ENCODE assay signal across 29 cellular contexts in the genomic region with DNA sequence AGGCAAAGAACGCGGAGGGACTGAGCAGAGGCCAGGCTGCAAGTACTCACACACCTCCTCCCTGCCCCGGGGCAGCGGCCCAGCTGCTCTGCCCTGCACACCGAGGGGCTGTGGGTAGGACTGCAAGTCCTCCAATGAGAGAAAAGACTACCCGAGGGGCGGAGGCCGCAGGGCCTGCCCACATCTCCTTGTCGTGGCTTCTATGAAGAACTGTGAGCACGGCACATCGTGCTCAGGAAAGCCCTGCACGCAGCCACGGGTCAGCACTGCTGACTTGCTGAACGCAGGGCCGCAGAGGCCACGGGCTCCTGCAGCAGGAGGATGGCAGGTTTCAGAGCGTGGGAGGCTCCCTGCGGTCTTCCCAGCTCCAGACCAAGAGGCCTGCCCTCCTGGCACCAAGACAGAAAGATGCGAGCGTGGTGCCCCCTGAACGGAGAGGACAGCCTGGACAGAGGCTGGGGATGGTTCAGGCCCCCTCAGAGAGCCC.
"Had no signal": no experiment of that assay in that cellular context is flagged by ENCODE, and none has a peak within 500 bp of the region (broad histone marks: within the 10 kb centered on the region; RNA-seq: fewer than 3 reads in every experiment).

No MANE protein-coding gene starts in this region.

- H2AFZ ChIP-seq: neural progenitor cell had no signal

- H3K4me2 ChIP-seq: neural progenitor cell had no signal

- DNase-seq: activated CD4-positive, alpha-beta memory T cell treated with anti-CD3 and anti-CD28 coated beads, Interleukin-2, amount 10 ng/mL, durations not matched to agents 7 days and 5 days; activated CD4-positive, alpha-beta T cell treated with anti-CD3 and anti-CD28 coated beads for 1 hour; activated CD4-positive, alpha-beta T cell treated with anti-CD3 and anti-CD28 coated beads, Interleukin-2, amount 10 ng/mL, durations not matched to agents 7 days and 5 days; activated CD8-positive, alpha-beta memory T cell treated with anti-CD3 and anti-CD28 coated beads, Interleukin-2, amount 50 U/mL, for 48 hours; activated gamma-delta T cell; activated naive CD4-positive, alpha-beta T cell treated with anti-CD3 and anti-CD28 coated beads, Interleukin-2, amount 10 ng/mL, durations not matched to agents 7 days and 5 days; activated naive CD8-positive, alpha-beta T cell treated with anti-CD3 and anti-CD28 coated beads, Interleukin-2, amount 10 ng/mL, durations not matched to agents 7 days and 5 days; activated T-cell treated with anti-CD3 and anti-CD28 coated beads, Interleukin-2, amount 50 U/mL, for 24 hours; brain microvascular endothelial cell; caudate nucleus; cortex of kidney; endodermal cell; foreskin keratinocyte; mesendoderm; natural killer cell; stimulated activated CD4-positive, alpha-beta T cell treated with anti-CD3 and anti-CD28 coated beads, Interleukin-12 subunit alpha, Interleukin-12 subunit beta, amount 100 ng/mL, for 4 hours; stimulated activated CD4-positive, alpha-beta T cell treated with anti-CD3 and anti-CD28 coated beads, Interleukin-4, amount 100 ng/mL, for 1 hour; stimulated activated naive CD8-positive, alpha-beta T cell treated with anti-CD3 and anti-CD28 coated beads, Interleukin-15, amount 100 ng/mL, for 72 hours; T-helper 17 cell; T1000; thyroid gland; upper lobe of right lung had no signal

- H3K27me3 ChIP-seq: brain microvascular endothelial cell, foreskin keratinocyte, neural progenitor cell, thyroid gland, upper lobe of right lung had no signal

- FAIRE-seq: astrocyte, islet of Langerhans had no signal

- ATAC-seq: esophagus mucosa; foreskin keratinocyte; natural killer cell; sciatic nerve; stimulated activated naive CD8-positive, alpha-beta T cell treated with anti-CD3 and anti-CD28 coated beads, Interleukin-15, amount 100 ng/mL, for 72 hours; T-helper 17 cell; upper lobe of right lung had no signal

- H3K4me1 ChIP-seq: foreskin keratinocyte, thyroid gland, upper lobe of right lung had no signal

- H3K9me3 ChIP-seq: thyroid gland, upper lobe of right lung had no signal

- H3K9ac ChIP-seq: neural progenitor cell had no signal

- H3K27ac ChIP-seq: brain microvascular endothelial cell, foreskin keratinocyte, neural progenitor cell, skin epidermis, thyroid gland, upper lobe of right lung had no signal

- H3K36me3 ChIP-seq: brain microvascular endothelial cell, neural progenitor cell, thyroid gland had no signal

- H3K4me3 ChIP-seq: lung, neural progenitor cell, skin epidermis, thyroid gland, upper lobe of right lung had no signal
